In genomic region chr17:40533896-40534295, GRCh38 we compare ENCODE assay signal across 10 cellular contexts. TPM values are rescaled to one million over a fixed set of nuclear protein-coding genes. Genes with fewer than 3 reads are reported as not detected.
DNase-seq lines count a peak whose midpoint lies in the region; ATAC-seq, FAIRE-seq and TF ChIP-seq lines count a peak whose summit lies in the region.
"Had no signal": no experiment of that assay in that cellular context is flagged by ENCODE, and none has a peak within 500 bp of the region (broad histone marks: within the 10 kb centered on the region; RNA-seq: fewer than 3 reads in every experiment).

No MANE protein-coding gene starts in this region.

- no peaks in the 10 kb centered on the region for H4K20me1 ChIP-seq in BLaER1 treated with 17β-estradiol and CSF1 and Interleukin-3, amounts not matched to agents 10 nM and 100 nM
- no peaks in the 10 kb centered on the region for H4K20me1 ChIP-seq in Loucy (ENCODE audit: insufficient read depth, low read length, poor library complexity, severe bottlenecking)
- H4K20me1 ChIP-seq in osteoblast (ENCODE audit: insufficient read depth, low read length) = no peaks in the 10 kb centered on the region

- DNase-seq in central memory CD8-positive, alpha-beta T cell (ENCODE audit: low spot score in 2 of 2) = no peak
- DNase-seq in osteoblast (ENCODE audit: insufficient read length, low spot score, missing footprints) (no peak), frontal cortex (ENCODE audit: low spot score in 2 of 2) (no peak), substantia nigra (lab: John Stamatoyannopoulos, UW) (no peak), epidermal melanocyte (ENCODE audit: insufficient read length, low spot score) (no peak), NCI-H774 (lab: John Stamatoyannopoulos, UW) (no peak)

- no peak for FAIRE-seq in frontal cortex (lab: Jason Lieb, UNC)
- FAIRE-seq: colon had no signal

- H3K9me3 Mint-ChIP-seq in central memory CD8-positive, alpha-beta T cell = no peaks in the 10 kb centered on the region

- H3K4me1 Mint-ChIP-seq in central memory CD8-positive, alpha-beta T cell = peaks cover 67% of the 10 kb centered on the region

- H3K27ac ChIP-seq in BLaER1 treated with 17β-estradiol and CSF1 and Interleukin-3, amounts not matched to agents 10 nM and 100 nM = peak overlapping the region; percentile 0 to 71 (median 46); a peak in 18 of 22 replicates
- H3K27ac ChIP-seq in osteoblast (ENCODE audit: low read depth, low read length) (peak overlapping the region; percentile 99), substantia nigra (ENCODE audit: low read depth, low read length, poor library complexity, severe bottlenecking) (no peak overlapping the region)
- H3K27ac ChIP-seq: HL-60 had no signal

- ATAC-seq in central memory CD8-positive, alpha-beta T cell (replicated peaks; ENCODE audit: extremely low read depth, poor library complexity, severe bottlenecking) = no peak

- H3K27me3 Mint-ChIP-seq in central memory CD8-positive, alpha-beta T cell = no peaks in the 10 kb centered on the region

- H3K4me1 ChIP-seq in BLaER1 treated with 17β-estradiol and CSF1 and Interleukin-3, amounts not matched to agents 10 nM and 100 nM = peaks cover 59 to 79% (median 75%) of the 10 kb centered on the region in 10 experiments
- H3K4me1 ChIP-seq in Loucy (ENCODE audit: insufficient read depth, low read length, poor library complexity, severe bottlenecking) = peaks cover 67% of the 10 kb centered on the region
- peaks cover 63% of the 10 kb centered on the region for H3K4me1 ChIP-seq in osteoblast (ENCODE audit: insufficient read depth, low read length)

- H3K4me3 ChIP-seq in BLaER1 treated with 17β-estradiol and CSF1 and Interleukin-3, amounts not matched to agents 10 nM and 100 nM = no peak overlapping the region
- peak overlapping the region; percentile 9 for H3K4me3 ChIP-seq in Loucy (ENCODE audit: low read length, poor library complexity, severe bottlenecking)
- H3K4me3 ChIP-seq in osteoblast (ENCODE audit: insufficient read depth, low read length) = no peak overlapping the region

- peak overlapping the region; percentile 34 to 81 (median 53) for H3K4me2 ChIP-seq in BLaER1 treated with 17β-estradiol and CSF1 and Interleukin-3, amounts not matched to agents 10 nM and 100 nM
- H3K4me2 ChIP-seq in Loucy (ENCODE audit: low read depth, low read length, poor library complexity, severe bottlenecking) (peak overlapping the region; percentile 40), osteoblast (ENCODE audit: insufficient read depth, low read length) (peak overlapping the region; percentile 41)

- H3K4me3 Mint-ChIP-seq in central memory CD8-positive, alpha-beta T cell = peak overlapping the region; percentile 65

- peak overlapping the region; percentile 92 for H3K27ac Mint-ChIP-seq in central memory CD8-positive, alpha-beta T cell (ENCODE audit: low read depth)

- H3K36me3 Mint-ChIP-seq in central memory CD8-positive, alpha-beta T cell (ENCODE audit: insufficient read depth) = peaks cover 15% of the 10 kb centered on the region

- H3K79me2 ChIP-seq in Loucy (ENCODE audit: insufficient read depth, low read length) (no peaks in the 10 kb centered on the region), osteoblast (ENCODE audit: insufficient read depth, low read length) (no peaks in the 10 kb centered on the region)

- no peaks in the 10 kb centered on the region for H3K9me3 ChIP-seq in BLaER1 treated with 17β-estradiol and CSF1 and Interleukin-3, amounts not matched to agents 10 nM and 100 nM (replicated peaks in 1 of 11)
- H3K9me3 ChIP-seq in Loucy (ENCODE audit: insufficient read depth, low read depth, low read length) (no peaks in the 10 kb centered on the region), osteoblast (ENCODE audit: low read depth, low read length) (no peaks in the 10 kb centered on the region)

- H3K9ac ChIP-seq in BLaER1 treated with 17β-estradiol and CSF1 and Interleukin-3, amounts not matched to agents 10 nM and 100 nM = peak overlapping the region in 8 of 11 experiments; percentile 0 to 45 (median 34); a peak in 9 of 22 replicates
- H3K9ac ChIP-seq in Loucy (ENCODE audit: low read depth, low read length, poor library complexity, severe bottlenecking) = peak overlapping the region; percentile 41

- no peak for TF ChIP-seq CTCF in Loucy (conservative IDR thresholded peaks at IDR 0.05; ENCODE audit: low read length)
- no peak for TF ChIP-seq CTCF in osteoblast (IDR thresholded peaks at IDR 0.05; ENCODE audit: extremely low read depth, low read depth, low read length)

- H3F3A ChIP-seq in Loucy (ENCODE audit: low read depth) = no peaks in the 10 kb centered on the region

- no peak overlapping the region for H2AFZ ChIP-seq in Loucy (ENCODE audit: low read length)
- H2AFZ ChIP-seq in osteoblast (ENCODE audit: low read length) = peak overlapping the region; percentile 38

- no peaks in the 10 kb centered on the region for H3K27me3 ChIP-seq in BLaER1 treated with 17β-estradiol and CSF1 and Interleukin-3, amounts not matched to agents 10 nM and 100 nM
- no peaks in the 10 kb centered on the region for H3K27me3 ChIP-seq in Loucy (ENCODE audit: insufficient read depth, low read length, poor library complexity, severe bottlenecking)
- H3K27me3 ChIP-seq in osteoblast (ENCODE audit: insufficient read depth, low read length) = no peaks in the 10 kb centered on the region

- no peaks in the 10 kb centered on the region for H3K36me3 ChIP-seq in BLaER1 treated with 17β-estradiol and CSF1 and Interleukin-3, amounts not matched to agents 10 nM and 100 nM
- H3K36me3 ChIP-seq in Loucy (ENCODE audit: insufficient read depth, low read length) (no peaks in the 10 kb centered on the region), osteoblast (ENCODE audit: insufficient read depth, low read length) (no peaks in the 10 kb centered on the region)

- H3K9me2 ChIP-seq in Loucy (replicated peaks; ENCODE audit: low read depth, low read length) = no peaks in the 10 kb centered on the region

RNA-seq across cellular contexts. Expression of gene CCR7, which starts 31.4 kb away (rescaled TPM):
- total RNA-seq in osteoblast (not detected in 2 replicates), frontal cortex (not detected)

RNA-seq across cellular contexts. Expression of gene TNS4, which starts 32.5 kb away (rescaled TPM):
- total RNA-seq in osteoblast (under 0.01 and 0.29 TPM in 2 replicates), frontal cortex (not detected)
